ENCODE assay signal across 12 cellular contexts in genomic region chr11:46387919-46388618, GRCh38.
DNase-seq lines count a peak whose midpoint lies in the region; TF ChIP-seq lines count a peak whose summit lies in the region.
"Had no signal": no experiment of that assay in that cellular context is flagged by ENCODE, and none has a peak within 500 bp of the region (broad histone marks: within the 10 kb centered on the region; RNA-seq: fewer than 3 reads in every experiment).

No MANE protein-coding gene starts in this region.

- no peaks in the 10 kb centered on the region for H3K27me3 ChIP-seq in parathyroid adenoma (ENCODE audit: control insufficient read depth, insufficient read depth, low read length)

- peak overlapping the region; percentile 17 for H2AFZ ChIP-seq in parathyroid adenoma

- no peaks in the 10 kb centered on the region for H3K9me3 Mint-ChIP-seq in T-helper 1 cell treated with Interleukin-12 subunit alpha and Interleukin-12 subunit beta and Interleukin-4 antibody, amounts not matched to agents 30 μg/mL and 1 μg/mL, for 36 hours
- no peaks in the 10 kb centered on the region for H3K9me3 Mint-ChIP-seq in dendritic cell treated with granulocyte-macrophage colony-stimulating factor and Interleukin-4, amounts not matched to agents 40 ng/mL and 50 ng/mL, for 4 days

- peaks cover 7% of the 10 kb centered on the region for H3K4me1 ChIP-seq in parathyroid adenoma

- peak overlapping the region; percentile 28 for H3K27ac Mint-ChIP-seq in T-helper 1 cell treated with Interleukin-12 subunit alpha and Interleukin-12 subunit beta and Interleukin-4 antibody, amounts not matched to agents 30 μg/mL and 1 μg/mL, for 36 hours
- no peak overlapping the region for H3K27ac Mint-ChIP-seq in dendritic cell treated with granulocyte-macrophage colony-stimulating factor and Interleukin-4, amounts not matched to agents 40 ng/mL and 50 ng/mL, for 4 days

- TF ChIP-seq CTCF in NB4 (IDR thresholded peaks at IDR 0.05; ENCODE audit: low read depth, low read length) (no peak), parathyroid adenoma (IDR thresholded peaks at IDR 0.05) (no peak)

- no peak overlapping the region for H3K9ac ChIP-seq in parathyroid adenoma

- H3K36me3 Mint-ChIP-seq in T-helper 1 cell treated with Interleukin-12 subunit alpha and Interleukin-12 subunit beta and Interleukin-4 antibody, amounts not matched to agents 30 μg/mL and 1 μg/mL, for 36 hours (ENCODE audit: low read depth) = peaks cover 2% of the 10 kb centered on the region
- no peaks in the 10 kb centered on the region for H3K36me3 Mint-ChIP-seq in dendritic cell treated with granulocyte-macrophage colony-stimulating factor and Interleukin-4, amounts not matched to agents 40 ng/mL and 50 ng/mL, for 4 days (ENCODE audit: low read depth)

- H3K4me2 ChIP-seq in parathyroid adenoma (ENCODE audit: low read length) = no peak overlapping the region

- peaks cover 24% of the 10 kb centered on the region for H3K4me1 Mint-ChIP-seq in T-helper 1 cell treated with Interleukin-12 subunit alpha and Interleukin-12 subunit beta and Interleukin-4 antibody, amounts not matched to agents 30 μg/mL and 1 μg/mL, for 36 hours (ENCODE audit: low read depth)
- H3K4me1 Mint-ChIP-seq in dendritic cell treated with granulocyte-macrophage colony-stimulating factor and Interleukin-4, amounts not matched to agents 40 ng/mL and 50 ng/mL, for 4 days (ENCODE audit: low read depth) = peaks cover 44% of the 10 kb centered on the region

- H3K4me3 Mint-ChIP-seq in T-helper 1 cell treated with Interleukin-12 subunit alpha and Interleukin-12 subunit beta and Interleukin-4 antibody, amounts not matched to agents 30 μg/mL and 1 μg/mL, for 36 hours = no peak overlapping the region
- peak overlapping the region; percentile 62 for H3K4me3 Mint-ChIP-seq in dendritic cell treated with granulocyte-macrophage colony-stimulating factor and Interleukin-4, amounts not matched to agents 40 ng/mL and 50 ng/mL, for 4 days

- TF ChIP-seq POLR2A in NB4 (IDR thresholded peaks at IDR 0.05; ENCODE audit: extremely low read depth, insufficient read length) = no peak

- no peaks in the 10 kb centered on the region for H3K79me2 ChIP-seq in parathyroid adenoma

- peaks cover 74% of the 10 kb centered on the region for H3K27me3 Mint-ChIP-seq in T-helper 1 cell treated with Interleukin-12 subunit alpha and Interleukin-12 subunit beta and Interleukin-4 antibody, amounts not matched to agents 30 μg/mL and 1 μg/mL, for 36 hours (ENCODE audit: low read depth)
- peaks cover 85% of the 10 kb centered on the region for H3K27me3 Mint-ChIP-seq in dendritic cell treated with granulocyte-macrophage colony-stimulating factor and Interleukin-4, amounts not matched to agents 40 ng/mL and 50 ng/mL, for 4 days

- DNase-seq in T-helper 1 cell (no peak), NB4 (ENCODE audit: low read depth) (peak; percentile 56), SKM-1 (lab: John Stamatoyannopoulos, UW; ENCODE audit: unreplicated experiment) (no peak), iPS-NIHi7 (ENCODE audit: extremely low spot score) (no peak), cerebellar nuclear complex (lab: John Stamatoyannopoulos, UW) (no peak)
- DNase-seq: NCI-H446; stimulated activated CD4-positive, alpha-beta T cell treated with anti-CD3 and anti-CD28 coated beads, Interleukin-15, amount 100 ng/mL, for 24 hours; trophoblast cell had no signal

- intact Hi-C loops in dendritic cell treated with granulocyte-macrophage colony-stimulating factor and Interleukin-4, amounts not matched to agents 40 ng/mL and 50 ng/mL, for 4 days (cut with micrococcal nuclease) = loop anchor here (2.0 kb wide), 1 partner anchor 229 kb away; the partner anchor contains the start of genes ATG13 and HARBI1

- H3K9me3 ChIP-seq in parathyroid adenoma (ENCODE audit: control insufficient read depth, low read length) = no peaks in the 10 kb centered on the region
- H3K9me3 ChIP-seq: A549 had no signal

- H3K27ac ChIP-seq in parathyroid adenoma = no peak overlapping the region
- H3K27ac ChIP-seq: A549 had no signal

- no peaks in the 10 kb centered on the region for H3K36me3 ChIP-seq in parathyroid adenoma (ENCODE audit: control insufficient read depth, insufficient read depth, low read length)

- H3K4me3 ChIP-seq in NB4 (ENCODE audit: low read depth, low read length) = no peak overlapping the region
- H3K4me3 ChIP-seq in parathyroid adenoma (ENCODE audit: low read depth, low read length) = no peak overlapping the region
